In the genomic region with DNA sequence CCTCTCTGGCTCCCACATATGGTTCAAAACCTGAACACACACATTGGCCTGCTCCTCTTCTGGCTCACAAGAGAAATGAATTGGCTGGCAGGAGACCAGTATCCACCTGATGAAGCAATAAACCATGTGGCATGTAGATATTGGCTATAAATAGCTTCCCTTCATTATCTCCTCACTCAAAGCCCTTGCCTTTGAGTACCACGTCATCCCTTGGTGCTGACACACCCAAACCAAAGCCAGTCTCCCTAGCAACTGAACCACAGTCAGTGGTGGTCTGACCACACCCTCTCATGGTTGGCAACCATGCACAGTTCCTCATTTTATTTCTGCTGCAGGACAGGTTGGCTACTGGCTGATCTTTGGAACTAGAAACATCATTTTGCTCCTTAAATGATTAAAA, we compare ENCODE assay signal across 8 cellular contexts.
DNase-seq lines count a peak whose midpoint lies in the region; ATAC-seq and TF ChIP-seq lines count a peak whose summit lies in the region.

No MANE protein-coding gene starts in this region.

- no peak overlapping the region for H3K9ac ChIP-seq in KMS-11

- no peak overlapping the region for H3K27ac Mint-ChIP-seq in activated naive CD8-positive, alpha-beta T cell treated with anti-CD3 and anti-CD28 coated beads, Interleukin-2, amount 50 U/mL, for 24 hours

- H3K4me1 ChIP-seq in KMS-11 (ENCODE audit: low read depth, poor library complexity, severe bottlenecking) (peaks cover 6% of the 10 kb centered on the region), transverse colon (no peaks in the 10 kb centered on the region)

- peaks cover 1% of the 10 kb centered on the region for H3K36me3 Mint-ChIP-seq in activated naive CD8-positive, alpha-beta T cell treated with anti-CD3 and anti-CD28 coated beads, Interleukin-2, amount 50 U/mL, for 24 hours (ENCODE audit: low read depth)

- H2AFZ ChIP-seq in KMS-11 (ENCODE audit: low read depth), result peak overlapping the region; percentile 10; the same call in 1 of the 2 replicates

- TF ChIP-seq CTCF in KMS-11 (conservative IDR thresholded peaks at IDR 0.05; ENCODE audit: low read depth, low read length), result no peak
- no peak for TF ChIP-seq CTCF in transverse colon (IDR thresholded peaks at IDR 0.05)

- no peak overlapping the region for H3K27ac ChIP-seq in KMS-11
- H3K27ac ChIP-seq in transverse colon, result peak overlapping the region in 1 of 4 donors; percentile 12

- peaks cover 8% of the 10 kb centered on the region for H3K27me3 Mint-ChIP-seq in activated naive CD8-positive, alpha-beta T cell treated with anti-CD3 and anti-CD28 coated beads, Interleukin-2, amount 50 U/mL, for 24 hours

- H3K79me2 ChIP-seq in KMS-11 (ENCODE audit: insufficient read depth, low read depth), result no peaks in the 10 kb centered on the region

- intact Hi-C loops in transverse colon (cut with DNase I; ENCODE audit: low total_unique reads), result no loop called here

- no peak overlapping the region for H3K4me3 ChIP-seq in KMS-11 (IDR thresholded peaks at IDR 0.05; ENCODE audit: insufficient read depth, low read depth, low read length)
- no peak overlapping the region for H3K4me3 ChIP-seq in transverse colon

- no peak for TF ChIP-seq EP300 in transverse colon (IDR thresholded peaks at IDR 0.05; ENCODE audit: low read depth)

- no peaks in the 10 kb centered on the region for H3K27me3 ChIP-seq in KMS-11 (ENCODE audit: insufficient read depth, low read depth)
- H3K27me3 ChIP-seq in transverse colon, result no peaks in the 10 kb centered on the region

- H4K20me1 ChIP-seq in KMS-11 (ENCODE audit: insufficient read depth), result no peaks in the 10 kb centered on the region

- peak; percentile 93 for ATAC-seq in GM21447 (IDR thresholded peaks at IDR 0.05; ENCODE audit: unreplicated experiment)
- ATAC-seq in activated naive CD8-positive, alpha-beta T cell treated with anti-CD3 and anti-CD28 coated beads, Interleukin-2, amount 50 U/mL, for 24 hours, result peak; percentile 87
- ATAC-seq in GM19328 (IDR thresholded peaks at IDR 0.05; ENCODE audit: unreplicated experiment), result no peak
- no peak for ATAC-seq in GM19324 (IDR thresholded peaks at IDR 0.05; ENCODE audit: low FRiP score, unreplicated experiment)

- in situ Hi-C loops in transverse colon (cut with MboI; ENCODE audit: low pct_ligation_motif_present in 1 of 4, low pct_unique_long_range_greater_than_20kb in 1 of 4, low sequenced_read_pairs in 3 of 4), result no loop called here

- 46% methylated on average over 1 of the region's 1 CpG; no CpG with 5 or more reads in 1 of the 2 donors for WGBS in transverse colon (ENCODE audit: low coverage in 1 of 2), 2 donors

- H3K9me3 ChIP-seq in transverse colon, result peaks cover 3 to 4% of the 10 kb centered on the region in 2 donors

- H3K36me3 ChIP-seq in KMS-11 (ENCODE audit: insufficient read depth), result no peaks in the 10 kb centered on the region
- no peaks in the 10 kb centered on the region for H3K36me3 ChIP-seq in transverse colon

- H3K4me3 Mint-ChIP-seq in activated naive CD8-positive, alpha-beta T cell treated with anti-CD3 and anti-CD28 coated beads, Interleukin-2, amount 50 U/mL, for 24 hours, result no peak overlapping the region

- H3K4me2 ChIP-seq in KMS-11, result no peak overlapping the region

- TF ChIP-seq POLR2A in transverse colon (IDR thresholded peaks at IDR 0.05), result no peak

- peaks cover 3% of the 10 kb centered on the region for H3K9me3 Mint-ChIP-seq in activated naive CD8-positive, alpha-beta T cell treated with anti-CD3 and anti-CD28 coated beads, Interleukin-2, amount 50 U/mL, for 24 hours

- DNase-seq in GF-D8 (lab: John Stamatoyannopoulos, UW), result peak; percentile 48
- DNase-seq in activated naive CD8-positive, alpha-beta T cell treated with anti-CD3 and anti-CD28 coated beads, Interleukin-2, amount 50 U/mL, for 24 hours, result peak; percentile 32
- peak; percentile 38 for DNase-seq in transverse colon
- DNase-seq in NCI-H2107 treated with DMSO at 0.1 percent for 48 hours (lab: John Stamatoyannopoulos, UW; ENCODE audit: unreplicated experiment), result no peak

- H3K4me1 Mint-ChIP-seq in activated naive CD8-positive, alpha-beta T cell treated with anti-CD3 and anti-CD28 coated beads, Interleukin-2, amount 50 U/mL, for 24 hours, result peaks cover 4% of the 10 kb centered on the region

Comparison
In these comparisons a context has a peak if more than half of its experiments do, and no peak if none do; other contexts are left out.
1. ATAC-seq: peak in GM21447 (single experiment) and activated naive CD8-positive, alpha-beta T cell treated with anti-CD3 and anti-CD28 coated beads, Interleukin-2, amount 50 U/mL, for 24 hours (single experiment); none in GM19328 (single experiment) and GM19324 (single experiment).